In the genomic region with DNA sequence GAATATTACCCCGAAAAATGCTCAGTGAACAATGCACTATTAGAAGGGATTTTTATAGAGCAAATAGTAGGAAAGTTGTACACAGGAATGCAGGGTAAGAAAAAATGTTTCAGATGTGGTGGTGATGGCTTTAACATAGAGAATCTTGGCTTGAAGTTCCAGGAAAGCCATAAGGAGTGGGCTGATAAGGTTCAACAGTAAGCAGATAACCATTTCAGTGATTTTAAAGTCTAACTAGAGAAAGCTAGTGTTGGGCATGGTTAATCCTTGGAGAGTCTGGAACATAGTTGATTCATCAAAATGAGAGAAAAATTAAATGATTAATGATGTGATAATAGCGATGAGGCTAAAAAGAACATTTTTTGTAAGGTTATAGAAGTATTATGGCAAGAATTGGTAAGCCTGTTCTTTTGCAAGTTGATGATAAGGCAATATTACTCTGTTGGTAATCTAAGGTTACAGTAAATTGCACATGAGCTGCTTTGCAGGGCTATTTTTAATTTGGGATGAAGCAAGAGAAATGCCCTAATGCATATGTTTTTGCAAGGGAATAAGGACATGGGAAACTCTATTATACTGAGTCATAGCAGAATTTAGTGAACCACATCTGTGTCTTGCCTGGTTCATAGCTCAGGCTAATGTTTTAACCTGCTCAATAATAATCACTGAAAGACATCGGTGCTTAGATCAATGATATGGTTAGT, we compare ENCODE assay signal across 18 cellular contexts. TPM values are rescaled to one million over a fixed set of nuclear protein-coding genes. Genes with fewer than 3 reads are reported as not detected.
"Had no signal": no experiment of that assay in that cellular context is flagged by ENCODE, and none has a peak within 500 bp of the region (broad histone marks: within the 10 kb centered on the region; RNA-seq: fewer than 3 reads in every experiment).

No MANE protein-coding gene starts in this region.

- DNase-seq: activated CD4-positive, alpha-beta memory T cell treated with anti-CD3 and anti-CD28 coated beads, Interleukin-2, amount 10 ng/mL, durations not matched to agents 7 days and 5 days; activated gamma-delta T cell; activated T-cell treated with anti-CD3 and anti-CD28 coated beads, Interleukin-2, amount 50 U/mL, for 48 hours; aorta; dermis blood vessel endothelial cell; endodermal cell; left cardiac atrium; naive thymus-derived CD4-positive, alpha-beta T cell; thyroid gland; uterus had no signal

- H3K27me3 ChIP-seq: esophagus muscularis mucosa, neutrophil, thyroid gland, uterus had no signal

- H3K27ac ChIP-seq: esophagus muscularis mucosa, neutrophil, skin epidermis, thyroid gland, uterus, VCaP had no signal

- H3K4me3 Mint-ChIP-seq: activated CD4-positive, alpha-beta memory T cell treated with anti-CD3 and anti-CD28 coated beads, Interleukin-2, amount 10 ng/mL, durations not matched to agents 7 days and 5 days; activated naive CD8-positive, alpha-beta T cell; central memory CD8-positive, alpha-beta T cell; endodermal cell; naive thymus-derived CD4-positive, alpha-beta T cell; T-helper 2 cell treated with Interferon-gamma antibody and Interleukin-4, amounts not matched to agents 5 μg/mL and 100 μg/mL, for 36 hours had no signal

- H3K27ac Mint-ChIP-seq: activated CD4-positive, alpha-beta memory T cell treated with anti-CD3 and anti-CD28 coated beads, Interleukin-2, amount 10 ng/mL, durations not matched to agents 7 days and 5 days; activated naive CD8-positive, alpha-beta T cell; endodermal cell; naive thymus-derived CD4-positive, alpha-beta T cell; T-helper 2 cell treated with Interferon-gamma antibody and Interleukin-4, amounts not matched to agents 5 μg/mL and 100 μg/mL, for 36 hours had no signal

- H3K36me3 Mint-ChIP-seq: activated naive CD8-positive, alpha-beta T cell; naive thymus-derived CD4-positive, alpha-beta T cell had no signal

- H3K27me3 Mint-ChIP-seq: activated CD4-positive, alpha-beta memory T cell treated with anti-CD3 and anti-CD28 coated beads, Interleukin-2, amount 10 ng/mL, durations not matched to agents 7 days and 5 days; activated naive CD8-positive, alpha-beta T cell; central memory CD8-positive, alpha-beta T cell; naive thymus-derived CD4-positive, alpha-beta T cell had no signal

- H3K36me3 ChIP-seq: esophagus muscularis mucosa, neutrophil, thyroid gland, uterus had no signal

- H3K4me3 ChIP-seq: esophagus muscularis mucosa, lung, skin epidermis, thyroid gland, uterus had no signal

- H3K9me3 Mint-ChIP-seq: T-helper 2 cell treated with Interferon-gamma antibody and Interleukin-4, amounts not matched to agents 5 μg/mL and 100 μg/mL, for 36 hours had no signal

- H3K4me1 Mint-ChIP-seq: activated CD4-positive, alpha-beta memory T cell treated with anti-CD3 and anti-CD28 coated beads, Interleukin-2, amount 10 ng/mL, durations not matched to agents 7 days and 5 days; central memory CD8-positive, alpha-beta T cell; naive thymus-derived CD4-positive, alpha-beta T cell had no signal

- H3K4me1 ChIP-seq: esophagus muscularis mucosa, thyroid gland, uterus had no signal

- H3K9me3 ChIP-seq: esophagus muscularis mucosa, neutrophil, thyroid gland, uterus had no signal

RNA-seq across cellular contexts. Expression of a gene that starts 44.2 kb away (rescaled TPM):
- total RNA-seq: activated CD4-positive, alpha-beta memory T cell treated with anti-CD3 and anti-CD28 coated beads, Interleukin-2, amount 10 ng/mL, durations not matched to agents 7 days and 5 days; dermis blood vessel endothelial cell; left cardiac atrium; naive thymus-derived CD4-positive, alpha-beta T cell; thyroid gland had no signal
